In genomic region chr7:100366411-100367250, GRCh38 we compare ENCODE assay signal across 12 cellular contexts. TPM values are rescaled to one million over a fixed set of nuclear protein-coding genes. Genes with fewer than 3 reads are reported as not detected.
DNase-seq lines count a peak whose midpoint lies in the region; ATAC-seq, FAIRE-seq and TF ChIP-seq lines count a peak whose summit lies in the region.
"Had no signal": no experiment of that assay in that cellular context is flagged by ENCODE, and none has a peak within 500 bp of the region (broad histone marks: within the 10 kb centered on the region; RNA-seq: fewer than 3 reads in every experiment).

No MANE protein-coding gene starts in this region.

- no peak for FAIRE-seq in GM12878 (lab: Jason Lieb, UNC)
- FAIRE-seq: A204.1, keratinocyte, small intestine, TTC549 had no signal

- in situ Hi-C loops in GM12878 (cut with MboI), result no loop called here

- ATAC-seq in GM12878 (peak; percentile 45), HG02970 (IDR thresholded peaks at IDR 0.05; ENCODE audit: low FRiP score, unreplicated experiment) (no peak)

- CTCF ChIA-PET in GM12878 (lab: Yijun Ruan, JAX), result interaction anchor here (0.7 to 3.3 kb wide), 4 partner anchors 29 to 234 kb away, joined by 3 to 39 read pairs (median 5); no protein-coding TSS in a partner anchor

- 0 out of 4 replicates have a peak, but pooled peaks of 1 of the 2 experiments have one; percentile 28 for TF ChIP-seq EP300 in GM12878 (IDR thresholded peaks at IDR 0.05; ENCODE audit: borderline replicate concordance in 1 of 2, control insufficient read depth in 1 of 2, low read depth in 2 of 2, low read length in 2 of 2)

- SMC1A ChIA-PET in GM12878 (lab: Charles Lee; ENCODE audit: uncharacterized antibody, unreplicated experiment), result interaction anchor here (0.7 to 3.6 kb wide), 6 partner anchors 8 to 63 kb away, joined by 3 to 16 read pairs (median 4); no protein-coding TSS in a partner anchor

- peaks cover 20% of the 10 kb centered on the region for H3K36me3 ChIP-seq in Loucy (ENCODE audit: insufficient read depth, low read length)
- peaks cover under 1 to 11% of the 10 kb centered on the region in 2 experiments for H3K36me3 ChIP-seq in GM12878 (ENCODE audit: control insufficient read depth in 2 of 2, insufficient read depth in 2 of 2, low read length in 1 of 2)

- H3K9me3 ChIP-seq in Loucy (ENCODE audit: insufficient read depth, low read depth, low read length) (no peaks in the 10 kb centered on the region), GM12878 (replicated peaks; ENCODE audit: control insufficient read depth, insufficient read depth, low read length) (no peaks in the 10 kb centered on the region)

- TF ChIP-seq CTCF in Loucy (conservative IDR thresholded peaks at IDR 0.05; ENCODE audit: low read length) (no peak), GM12878 (IDR thresholded peaks at IDR 0.05 in 2 of 3, conservative IDR thresholded peaks at IDR 0.05 in 1 of 3; ENCODE audit: control insufficient read depth in 2 of 3, extremely low read depth in 1 of 3, insufficient read depth in 1 of 3, low read depth in 3 of 3, low read length in 3 of 3) (no peak; a peak in 1 of 6 replicates)

- peaks cover 5% of the 10 kb centered on the region for H3K4me1 ChIP-seq in Loucy (ENCODE audit: insufficient read depth, low read length, poor library complexity, severe bottlenecking)
- peaks cover 61% of the 10 kb centered on the region for H3K4me1 ChIP-seq in GM12878 (ENCODE audit: control insufficient read depth, insufficient read depth, low read length)

- 6% methylated on average over 15 of the region's 16 CpGs for WGBS in GM12878 (ENCODE audit: insufficient coverage, insufficient replicate concordance, low lambda C conversion rate, missing lambda C conversion rate)

- H3K4me3 ChIP-seq in Loucy (ENCODE audit: low read length, poor library complexity, severe bottlenecking) (no peak overlapping the region), GM12878 (0 out of 2 replicates have a peak overlapping the region, but pooled peaks have one; percentile 2)

- H3K79me2 ChIP-seq in Loucy (ENCODE audit: insufficient read depth, low read length) (no peaks in the 10 kb centered on the region), GM12878 (ENCODE audit: control insufficient read depth, insufficient read depth, low read length) (no peaks in the 10 kb centered on the region)

- H2AFZ ChIP-seq in Loucy (ENCODE audit: low read length) (no peak overlapping the region), GM12878 (ENCODE audit: control insufficient read depth, low read depth, low read length) (no peak overlapping the region; the same call in 1 of the 2 replicates)

- TF ChIP-seq POLR2A in GM12878 (IDR thresholded peaks at IDR 0.05; ENCODE audit: low read depth, low read length), result peak; percentile 64

- peak overlapping the region; percentile 95 for H3K27ac ChIP-seq in GM12878 (ENCODE audit: control insufficient read depth, insufficient read depth)

- POLR2A ChIA-PET in GM12878 (lab: Charles Lee), result interaction anchor here (0.8 to 1.9 kb wide), 8 partner anchors 62 to 173 kb away, joined by 3 to 8 read pairs (median 3); partner anchors contain the start of gene ZCWPW1

- no peaks in the 10 kb centered on the region for H3K9me2 ChIP-seq in Loucy (replicated peaks; ENCODE audit: low read depth, low read length)

- RAD21 ChIA-PET in GM12878 (lab: Charles Lee; ENCODE audit: unreplicated experiment), result interaction anchor here (0.6 to 2.5 kb wide), 8 partner anchors 18 to 234 kb away, joined by 3 to 20 read pairs (median 4); no protein-coding TSS in a partner anchor

- peak overlapping the region; percentile 22 for H3K9ac ChIP-seq in Loucy (ENCODE audit: low read depth, low read length, poor library complexity, severe bottlenecking)
- H3K9ac ChIP-seq in GM12878 (ENCODE audit: control insufficient read depth, insufficient read depth, low read length), result peak overlapping the region; percentile 65

- DNase-seq in activated CD4-positive, alpha-beta T cell treated with anti-CD3 and anti-CD28 coated beads for 48 hours, result peak; percentile 52
- DNase-seq in activated CD4-positive, alpha-beta T cell treated with anti-CD3 and anti-CD28 coated beads for 1 hour, result no peak
- DNase-seq in GM12878 (ENCODE audit: low read depth, low spot score) (peak; percentile 58), NCI-H2227 (lab: John Stamatoyannopoulos, UW; ENCODE audit: unreplicated experiment) (no peak), HK-2 (ENCODE audit: unreplicated experiment) (no peak)
- peak; percentile 32 to 40 for DNase-seq in stimulated activated CD8-positive, alpha-beta memory T cell treated with anti-CD3 and anti-CD28 coated beads, Interleukin-2, amount 100 ng/mL, for 48 hours (ENCODE audit: low read depth in 2 of 2)
- DNase-seq: small intestine had no signal

- no peak for TF ChIP-seq RAD21 in GM12878 (IDR thresholded peaks at IDR 0.05; ENCODE audit: insufficient read depth, low read depth, low read length)

- H3K4me2 ChIP-seq in Loucy (ENCODE audit: low read depth, low read length, poor library complexity, severe bottlenecking) (peak overlapping the region; percentile 34), GM12878 (ENCODE audit: control insufficient read depth, insufficient read depth) (peak overlapping the region; percentile 74)

- H3K27me3 ChIP-seq in Loucy (ENCODE audit: insufficient read depth, low read length, poor library complexity, severe bottlenecking) (no peaks in the 10 kb centered on the region), GM12878 (replicated peaks in 1 of 2; ENCODE audit: control insufficient read depth in 2 of 2, insufficient read depth in 2 of 2, low read length in 1 of 2) (no peaks in the 10 kb centered on the region)

- H3F3A ChIP-seq in Loucy (ENCODE audit: low read depth), result no peaks in the 10 kb centered on the region

- H4K20me1 ChIP-seq in Loucy (ENCODE audit: insufficient read depth, low read length, poor library complexity, severe bottlenecking) (peaks cover 3% of the 10 kb centered on the region), GM12878 (ENCODE audit: control insufficient read depth, insufficient read depth) (no peaks in the 10 kb centered on the region)

- intact Hi-C loops in GM12878 (cut with micrococcal nuclease; ENCODE audit: unreplicated experiment), result loop anchor here (2.0 to 10.0 kb wide), 2 partner anchors 40 to 178 kb away; no protein-coding TSS in a partner anchor

- BruUV-seq in GM12878 (replicated peaks; lab: Mats Ljungman, UMichigan), result no TSS peak

TF ChIP-seq in GM12878, 131 proteins besides CTCF, POLR2A, EP300 and RAD21 (continues in another document):
- TF ChIP-seq SMAD5 (IDR thresholded peaks at IDR 0.05; ENCODE audit: low read depth) (no peak), POLR2AphosphoS5 (IDR thresholded peaks at IDR 0.05; ENCODE audit: low read length) (peak; percentile 66; the same call in 1 of the 2 replicates)

RNA-seq across cellular contexts. Expression of gene PILRA, which starts 6.7 kb away (rescaled TPM):
- total RNA-seq in GM12878 (2013; cell fraction: nucleolus; rRNA removed), result 51.4 and 53.5 TPM in 2 replicates
- 9.0 and 10.1 TPM in 2 replicates for total RNA-seq in GM12878 (2014; rRNA removed)
- total RNA-seq in GM12878 (2014; rRNA removed; fragmentation: Illumina TruSeq; extraction: Trizol), result 10.8 and 11.1 TPM in 2 replicates
- 7.0 and 7.5 TPM in 2 replicates for total RNA-seq in GM12878 (2021)
- polyA plus RNA-seq in GM12878 (2011; ENCODE audit: low read depth), result 2.1 TPM
- 30.2 and 43.3 TPM in 2 replicates for polyA plus RNA-seq in GM12878 (2011; rRNA removed)
- polyA plus RNA-seq in GM12878 (2011; cell fraction: cytosol; rRNA removed), result 77.4 and 79.8 TPM in 2 replicates
- 35.6 and 39.5 TPM in 2 replicates for polyA plus RNA-seq in GM12878 (2011; cell fraction: nucleus; rRNA removed)
- polyA plus RNA-seq in GM12878 (2012), result 4.9 and 7.0 TPM in 2 replicates
- 12.0 and 14.2 TPM in 2 replicates for polyA plus RNA-seq in GM12878 (2014; fragmentation: Illumina TruSeq; extraction: Trizol)
- 10 to 100 TPM; 12.2 to 13.5 TPM for polyA plus RNA-seq in GM12878 (2014; fragmentation: Nextera tagmentation; extraction: Ambion mirVana)
- 12.7 and 15.2 TPM in 2 replicates for polyA plus RNA-seq in GM12878 (2014; rRNA removed)
- 1 to 10 TPM; 6.6 to 7.2 TPM for polyA plus RNA-seq in GM12878 (2016; fragmentation: Nextera tagmentation; extraction: Ambion mirVana)
- 37.6 and 58.1 TPM in 2 replicates for polyA minus RNA-seq in GM12878 (2011; rRNA and poly(A)+ RNA removed)
- polyA minus RNA-seq in GM12878 (2011; cell fraction: cytosol; rRNA and poly(A)+ RNA removed), result 8.8 and 9.1 TPM in 2 replicates
- polyA minus RNA-seq in GM12878 (2011; cell fraction: nucleus; rRNA and poly(A)+ RNA removed), result 28.2 and 40.5 TPM in 2 replicates

RNA-seq across cellular contexts. Expression of gene PILRB, which starts 8.7 kb away (rescaled TPM):
- 77.2 and 88.6 TPM in 2 replicates for total RNA-seq in GM12878 (2013; cell fraction: nucleolus; rRNA removed)
- 23.9 and 24.0 TPM in 2 replicates for total RNA-seq in GM12878 (2014; rRNA removed)
- 13.2 TPM in 2 replicates for total RNA-seq in GM12878 (2014; rRNA removed; fragmentation: Illumina TruSeq; extraction: Trizol)
- total RNA-seq in GM12878 (2021), result 23.1 and 24.1 TPM in 2 replicates
- 5.1 TPM for polyA plus RNA-seq in GM12878 (2011; ENCODE audit: low read depth)
- 14.9 and 35.9 TPM in 2 replicates for polyA plus RNA-seq in GM12878 (2011; rRNA removed)
- polyA plus RNA-seq in GM12878 (2011; cell fraction: cytosol; rRNA removed), result 25.1 and 44.7 TPM in 2 replicates
- 499 and 556 TPM in 2 replicates for polyA plus RNA-seq in GM12878 (2011; cell fraction: nucleus; rRNA removed)
- polyA plus RNA-seq in GM12878 (2012), result 15.1 and 17.8 TPM in 2 replicates
- polyA plus RNA-seq in GM12878 (2014; fragmentation: Illumina TruSeq; extraction: Trizol), result 16.9 and 26.5 TPM in 2 replicates
- 1 to 10 TPM; 2.6 to 5.6 TPM for polyA plus RNA-seq in GM12878 (2014; fragmentation: Nextera tagmentation; extraction: Ambion mirVana)
- polyA plus RNA-seq in GM12878 (2014; rRNA removed), result 50.3 and 55.4 TPM in 2 replicates
- polyA plus RNA-seq in GM12878 (2016; fragmentation: Nextera tagmentation; extraction: Ambion mirVana), result 10 to 100 TPM; 18.6 to 20.1 TPM
- polyA minus RNA-seq in GM12878 (2011; rRNA and poly(A)+ RNA removed), result 8.9 and 25.0 TPM in 2 replicates
- polyA minus RNA-seq in GM12878 (2011; cell fraction: cytosol; rRNA and poly(A)+ RNA removed), result 4.8 and 5.7 TPM in 2 replicates
- polyA minus RNA-seq in GM12878 (2011; cell fraction: nucleus; rRNA and poly(A)+ RNA removed), result 26.7 and 66.3 TPM in 2 replicates

RNA-seq across cellular contexts. Expression of gene SPDYE3, which starts 59.1 kb away (rescaled TPM):
- 0.38 and 0.64 TPM in 2 replicates for total RNA-seq in GM12878 (2013; cell fraction: nucleolus; rRNA removed)
- total RNA-seq in GM12878 (2014; rRNA removed) (not detected in 2 replicates), GM12878 (2014; rRNA removed; fragmentation: Illumina TruSeq; extraction: Trizol) (not detected in 2 replicates), GM12878 (2021) (not detected in 2 replicates)
- polyA plus RNA-seq in GM12878 (2011; ENCODE audit: low read depth), result 3.5 TPM
- polyA plus RNA-seq in GM12878 (2011; rRNA removed) (0.03 TPM in 1 of 2 replicates, not detected in the other), GM12878 (2014; fragmentation: Illumina TruSeq; extraction: Trizol) (not detected in 2 replicates), GM12878 (2014; fragmentation: Nextera tagmentation; extraction: Ambion mirVana) (1 to 10 TPM; 1.3 to 1.4 TPM), GM12878 (2014; rRNA removed) (0.03 TPM in 1 of 2 replicates, not detected in the other), GM12878 (2016; fragmentation: Nextera tagmentation; extraction: Ambion mirVana) (1 to 10 TPM; 7.2 to 9.4 TPM)
- polyA plus RNA-seq in GM12878 (2011; cell fraction: cytosol; rRNA removed), result not detected in 2 replicates
- not detected in 2 replicates for polyA plus RNA-seq in GM12878 (2011; cell fraction: nucleus; rRNA removed)
- 4.2 and 4.5 TPM in 2 replicates for polyA plus RNA-seq in GM12878 (2012)
- polyA minus RNA-seq in GM12878 (2011; rRNA and poly(A)+ RNA removed), result not detected in 2 replicates
- polyA minus RNA-seq in GM12878 (2011; cell fraction: cytosol; rRNA and poly(A)+ RNA removed), result not detected in 2 replicates
- polyA minus RNA-seq in GM12878 (2011; cell fraction: nucleus; rRNA and poly(A)+ RNA removed), result not detected in 2 replicates
- polyA plus RNA-seq: keratinocyte had no signal

Comparison
In these comparisons a context has a peak if more than half of its experiments do, and no peak if none do; other contexts are left out.
1. DNase-seq: peak in activated CD4-positive, alpha-beta T cell treated with anti-CD3 and anti-CD28 coated beads for 48 hours (single experiment), GM12878 (single experiment) and stimulated activated CD8-positive, alpha-beta memory T cell treated with anti-CD3 and anti-CD28 coated beads, Interleukin-2, amount 100 ng/mL, for 48 hours (2 of 2); none in activated CD4-positive, alpha-beta T cell treated with anti-CD3 and anti-CD28 coated beads for 1 hour (single experiment), NCI-H2227 (single experiment) and HK-2 (single experiment).